Comparison of ENCODE assay signal across 15 cellular contexts in genomic region chr19:35349614-35350521, GRCh38. TPM values are rescaled to one million over a fixed set of nuclear protein-coding genes. Genes with fewer than 3 reads are reported as not detected.
DNase-seq lines count a peak whose midpoint lies in the region; FAIRE-seq and TF ChIP-seq lines count a peak whose summit lies in the region.
"Had no signal": no experiment of that assay in that cellular context is flagged by ENCODE, and none has a peak within 500 bp of the region (broad histone marks: within the 10 kb centered on the region; RNA-seq: fewer than 3 reads in every experiment).

No MANE protein-coding gene starts in this region.

- no peaks in the 10 kb centered on the region for H3K27me3 ChIP-seq in H9 (ENCODE audit: insufficient read depth, low read length)

- H4K5ac ChIP-seq in H9 (ENCODE audit: insufficient read length, low read depth, low read length) = no peak overlapping the region

- no peaks in the 10 kb centered on the region for H3K79me1 ChIP-seq in H9 (ENCODE audit: insufficient read depth, low read depth, low read length, poor library complexity, severe bottlenecking)

- no peak overlapping the region for H3K56ac ChIP-seq in H9 (ENCODE audit: insufficient read length, low read depth, low read length)

- no peaks in the 10 kb centered on the region; a peak in 1 of 7 replicates for H3K36me3 Mint-ChIP-seq in H9 (ENCODE audit: insufficient read depth in 1 of 3, low read depth in 3 of 3)
- H3K36me3 Mint-ChIP-seq: naive thymus-derived CD8-positive, alpha-beta T cell had no signal

- H4K91ac ChIP-seq in H9 (ENCODE audit: insufficient read length, low read depth, low read length) = no peak overlapping the region

- no peak overlapping the region for H4K8ac ChIP-seq in H9 (replicated peaks; ENCODE audit: insufficient read length, low read depth, low read length)

- H3K23me2 ChIP-seq in H9 (ENCODE audit: insufficient read length, low read depth, low read length, poor library complexity, severe bottlenecking) = peaks cover 4% of the 10 kb centered on the region

- peak overlapping the region in 1 of 3 experiments; percentile 52; a peak in 1 of 7 replicates for H3K27ac Mint-ChIP-seq in H9

- DNase-seq in GM12891 (ENCODE audit: insufficient read length, low spot score) (no peak), H9 (peak; percentile 20), coronary artery (ENCODE audit: low spot score) (peak; percentile 55), retina (peak; percentile 26), AG20443 (ENCODE audit: low spot score) (no peak), NCI-H2029 treated with DMSO at 0.1 percent for 48 hours (lab: John Stamatoyannopoulos, UW) (no peak), RKO (ENCODE audit: low spot score) (no peak)
- DNase-seq: effector CD8-positive, alpha-beta T cell; NCI-H1048; NCI-H524 had no signal

- WGBS in H9 (ENCODE audit: extremely low coverage, insufficient read length, low lambda C conversion rate) = no CpG with 5 or more reads among the region's 17 CpGs

- H3T11ph ChIP-seq in H9 (ENCODE audit: low read length) = no peak overlapping the region

- TF ChIP-seq CTCF in H9 (conservative IDR thresholded peaks at IDR 0.05) (no peak), coronary artery (IDR thresholded peaks at IDR 0.05) (no peak)

- no peak overlapping the region; the same call in 1 of the 2 replicates for H3K14ac ChIP-seq in H9 (ENCODE audit: insufficient read depth, low read length)

- peak; percentile 28 for FAIRE-seq in GM12891 (lab: Jason Lieb, UNC)

- no peaks in the 10 kb centered on the region for H4K20me1 ChIP-seq in H9 (ENCODE audit: control insufficient read depth, insufficient read depth, insufficient read length)

- H3K4me1 ChIP-seq in H9 (ENCODE audit: insufficient read depth, low read length) = no peaks in the 10 kb centered on the region; the same call in 1 of the 2 replicates

- H2BK15ac ChIP-seq in H9 (ENCODE audit: low read depth, low read length) = no peak overlapping the region

- no peak overlapping the region for H2BK12ac ChIP-seq in H9 (ENCODE audit: insufficient read length, low read depth, low read length)

- H3K4me3 Mint-ChIP-seq in H9 = no peak overlapping the region
- H3K4me3 Mint-ChIP-seq: CD4-positive, alpha-beta memory T cell; naive thymus-derived CD8-positive, alpha-beta T cell had no signal

- H3K9me3 ChIP-seq in H9 (ENCODE audit: control insufficient read depth, low read depth, low read length) = no peaks in the 10 kb centered on the region

- H3K18ac ChIP-seq in H9 (ENCODE audit: insufficient read length, low read depth, low read length) = no peak overlapping the region

- H2AK5ac ChIP-seq in H9 (ENCODE audit: insufficient read length, low read length) = no peak overlapping the region

- peaks cover 45% of the 10 kb centered on the region for H3K27me3 Mint-ChIP-seq in H9 (ENCODE audit: low read depth)

- peaks cover 9 to 19% of the 10 kb centered on the region in 2 experiments for H3K4me1 Mint-ChIP-seq in H9

- H3K9ac ChIP-seq in H9 (ENCODE audit: extremely low read depth, insufficient read length, low read length) = no peak overlapping the region

- no peak; the same call in 1 of the 2 replicates for TF ChIP-seq POLR2A in GM12891 (IDR thresholded peaks at IDR 0.05; ENCODE audit: low read depth, low read length)

- no peak overlapping the region for H3K4ac ChIP-seq in H9 (ENCODE audit: low read depth, low read length)

- H2BK120ac ChIP-seq in H9 (ENCODE audit: low read depth, low read length, poor library complexity, severe bottlenecking) = no peak overlapping the region

- no peaks in the 10 kb centered on the region for H3K9me3 Mint-ChIP-seq in H9
- H3K9me3 Mint-ChIP-seq: naive thymus-derived CD8-positive, alpha-beta T cell had no signal

- no peak overlapping the region for H2AFZ ChIP-seq in H9 (ENCODE audit: low read length)

- H3K4me3 ChIP-seq in coronary artery = no peak overlapping the region
- H3K4me3 ChIP-seq: skin epidermis had no signal

- no peak overlapping the region for H2BK20ac ChIP-seq in H9 (ENCODE audit: low read depth, low read length, poor library complexity, severe bottlenecking)

- no peak overlapping the region for H3K23ac ChIP-seq in H9 (ENCODE audit: insufficient read length, low read depth, low read length)

- H3K79me2 ChIP-seq in H9 (ENCODE audit: insufficient read depth, low read length) = no peaks in the 10 kb centered on the region

- H3K27ac ChIP-seq in H9 (ENCODE audit: insufficient read length, low read depth, low read length) (no peak overlapping the region), coronary artery (no peak overlapping the region)
- H3K27ac ChIP-seq: skin epidermis had no signal

- no peak overlapping the region for H3K4me2 ChIP-seq in H9 (ENCODE audit: insufficient read depth, insufficient read length, low read length)

- no peak overlapping the region for H2BK5ac ChIP-seq in H9 (ENCODE audit: insufficient read length, low read length)

TF ChIP-seq in GM12891, 5 proteins besides CTCF, POLR2A, EP300 and RAD21:
- TF ChIP-seq POLR2AphosphoS5 (IDR thresholded peaks at IDR 0.05; ENCODE audit: low read depth, low read length) (no peak; the same call in 1 of the 2 replicates), SPI1 (IDR thresholded peaks at IDR 0.05; ENCODE audit: low read depth, low read length) (no peak), POU2F2 (IDR thresholded peaks at IDR 0.05; ENCODE audit: low read depth, low read length) (no peak; the same call in 1 of the 2 replicates), TAF1 (IDR thresholded peaks at IDR 0.05; ENCODE audit: low read depth, low read length) (no peak), PAX5 (IDR thresholded peaks at IDR 0.05; ENCODE audit: insufficient read depth, low read length, severe bottlenecking) (no peak)
TF ChIP-seq in GM12891: peak in this region for 0.

RNA-seq across cellular contexts. Expression of gene FFAR1, which starts 2.2 kb away (rescaled TPM):
- 2.2 TPM for polyA plus RNA-seq in GM12891 (2012; ENCODE audit: low read depth, missing spikeins)
- total RNA-seq in H9 (2021) = not detected in 2 replicates
- total RNA-seq: activated CD8-positive, alpha-beta memory T cell treated with anti-CD3 and anti-CD28 coated beads for 36 hours; CD4-positive, alpha-beta memory T cell; naive thymus-derived CD8-positive, alpha-beta T cell; temporal lobe had no signal
- polyA plus RNA-seq: CD4-positive, alpha-beta memory T cell; naive thymus-derived CD8-positive, alpha-beta T cell had no signal

RNA-seq across cellular contexts. Expression of gene FFAR3, which starts 8.4 kb away (rescaled TPM):
- 0.18 TPM for polyA plus RNA-seq in GM12891 (2012; ENCODE audit: low read depth, missing spikeins)
- total RNA-seq in H9 (2021) = not detected in 2 replicates
- total RNA-seq: CD4-positive, alpha-beta memory T cell; naive thymus-derived CD8-positive, alpha-beta T cell had no signal
- polyA plus RNA-seq: CD4-positive, alpha-beta memory T cell; naive thymus-derived CD8-positive, alpha-beta T cell had no signal

RNA-seq across cellular contexts. Expression of gene CD22, which starts 20.9 kb away (rescaled TPM):
- 165 TPM for polyA plus RNA-seq in GM12891 (2012; ENCODE audit: low read depth, missing spikeins)
- total RNA-seq in H9 (2021) = not detected in 2 replicates
- total RNA-seq: temporal lobe had no signal

RNA-seq across cellular contexts. Expression of gene GPR42, which starts 21.0 kb away (rescaled TPM):
- 0.13 TPM for polyA plus RNA-seq in GM12891 (2012; ENCODE audit: low read depth, missing spikeins)
- total RNA-seq in H9 (2021) = not detected in 2 replicates
- total RNA-seq: activated CD8-positive, alpha-beta memory T cell treated with anti-CD3 and anti-CD28 coated beads for 36 hours; CD4-positive, alpha-beta memory T cell; naive thymus-derived CD8-positive, alpha-beta T cell; temporal lobe had no signal
- polyA plus RNA-seq: CD4-positive, alpha-beta memory T cell; naive thymus-derived CD8-positive, alpha-beta T cell had no signal

RNA-seq across cellular contexts. Expression of gene MAG, which starts 57.9 kb away (rescaled TPM):
- 0.21 TPM for polyA plus RNA-seq in GM12891 (2012; ENCODE audit: low read depth, missing spikeins)
- total RNA-seq in H9 (2021) = 0.13 TPM in 1 of 2 replicates, not detected in the other
- total RNA-seq: activated CD8-positive, alpha-beta memory T cell treated with anti-CD3 and anti-CD28 coated beads for 36 hours; CD4-positive, alpha-beta memory T cell; naive thymus-derived CD8-positive, alpha-beta T cell had no signal
- polyA plus RNA-seq: CD4-positive, alpha-beta memory T cell had no signal

Comparison
In these comparisons a context has a peak if more than half of its experiments do, and no peak if none do; other contexts are left out.
1. DNase-seq: peak in H9 (single experiment), coronary artery (single experiment) and retina (single experiment); none in GM12891 (single experiment), AG20443 (single experiment), NCI-H2029 treated with DMSO at 0.1 percent for 48 hours (single experiment) and RKO (single experiment).